Comparison of ENCODE assay signal across 23 cellular contexts in genomic region chr20:58684291-58684690, GRCh38.
"Had no signal": no experiment of that assay in that cellular context is flagged by ENCODE, and none has a peak within 500 bp of the region (broad histone marks: within the 10 kb centered on the region; RNA-seq: fewer than 3 reads in every experiment).

No MANE protein-coding gene starts in this region.

- H3K27me3 Mint-ChIP-seq: effector memory CD8-positive, alpha-beta T cell; progenitor cell of endocrine pancreas; stimulated activated naive CD8-positive, alpha-beta T cell treated with anti-CD3 and anti-CD28 coated beads, Interleukin-15, amount 100 ng/mL, for 72 hours had no signal

- H3K4me1 Mint-ChIP-seq: natural killer cell; stimulated activated naive CD8-positive, alpha-beta T cell treated with anti-CD3 and anti-CD28 coated beads, Interleukin-15, amount 100 ng/mL, for 72 hours had no signal

- FAIRE-seq: endometrium, keratinocyte had no signal

- DNase-seq: cerebellar nuclear complex; cortex of kidney; effector memory CD8-positive, alpha-beta T cell; erythroblast; esophagus squamous epithelium; foreskin melanocyte; left colon; left ventricle myocardium superior; lower lobe of right lung; natural killer cell; stimulated activated CD4-positive, alpha-beta T cell treated with anti-CD3 and anti-CD28 coated beads, Interleukin-12 subunit alpha, Interleukin-12 subunit beta, amount 100 ng/mL, for 4 hours; stimulated activated CD4-positive, alpha-beta T cell treated with anti-CD3 and anti-CD28 coated beads, Interleukin-1b, Interleukin-23, amount 100 ng/mL, for 48 hours; stimulated activated CD4-positive, alpha-beta T cell treated with anti-CD3 and anti-CD28 coated beads, Interleukin-4, amount 100 ng/mL, for 1 hour; stimulated activated CD8-positive, alpha-beta memory T cell treated with anti-CD3 and anti-CD28 coated beads, Interleukin-4, amount 100 ng/mL, for 48 hours; stimulated activated naive CD4-positive, alpha-beta T cell; stimulated activated naive CD8-positive, alpha-beta T cell treated with anti-CD3 and anti-CD28 coated beads, Interleukin-15, amount 100 ng/mL, for 72 hours; thyroid gland; trophoblast cell had no signal

- H3K36me3 Mint-ChIP-seq: natural killer cell had no signal

- H3K4me3 Mint-ChIP-seq: effector memory CD8-positive, alpha-beta T cell; natural killer cell; neural progenitor cell; stimulated activated naive CD8-positive, alpha-beta T cell treated with anti-CD3 and anti-CD28 coated beads, Interleukin-15, amount 100 ng/mL, for 72 hours had no signal

- H3K27ac Mint-ChIP-seq: natural killer cell, neural progenitor cell, progenitor cell of endocrine pancreas had no signal

- ATAC-seq: effector memory CD8-positive, alpha-beta T cell; left colon; left ventricle myocardium superior; lower lobe of right lung; natural killer cell; sciatic nerve; stimulated activated naive CD8-positive, alpha-beta T cell treated with anti-CD3 and anti-CD28 coated beads, Interleukin-15, amount 100 ng/mL, for 72 hours had no signal

- H3K9me3 Mint-ChIP-seq: effector memory CD8-positive, alpha-beta T cell; natural killer cell; neural progenitor cell; stimulated activated naive CD8-positive, alpha-beta T cell treated with anti-CD3 and anti-CD28 coated beads, Interleukin-15, amount 100 ng/mL, for 72 hours had no signal
